Comparison of ENCODE assay signal across 11 cellular contexts in the genomic region with DNA sequence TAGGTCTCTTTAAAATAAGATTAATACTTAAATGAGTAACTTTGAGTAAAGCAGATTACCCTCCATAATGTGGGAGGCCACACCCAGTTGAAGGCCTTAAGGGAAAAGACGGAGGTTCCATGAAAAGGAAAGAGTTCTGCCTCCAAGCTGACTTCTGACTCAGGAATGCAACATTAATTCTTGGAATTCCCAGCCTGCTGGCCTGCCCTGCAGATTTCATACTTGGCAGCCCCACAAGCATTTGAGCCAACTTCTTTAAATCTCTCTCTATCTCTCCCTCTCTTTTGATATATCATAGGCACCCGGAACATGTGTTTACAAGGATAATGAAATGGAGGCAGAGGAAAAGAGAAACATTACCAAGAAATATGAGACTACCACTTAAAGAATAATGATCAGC.
DNase-seq lines count a peak whose midpoint lies in the region; ATAC-seq lines count a peak whose summit lies in the region.
"Had no signal": no experiment of that assay in that cellular context is flagged by ENCODE, and none has a peak within 500 bp of the region (broad histone marks: within the 10 kb centered on the region; RNA-seq: fewer than 3 reads in every experiment).

No MANE protein-coding gene starts in this region.

- no peaks in the 10 kb centered on the region for H3K4me1 Mint-ChIP-seq in naive thymus-derived CD4-positive, alpha-beta T cell

- H3K36me3 ChIP-seq in mesodermal cell (ENCODE audit: control insufficient read depth, insufficient read depth, low read length), result no peaks in the 10 kb centered on the region
- H3K36me3 ChIP-seq in naive thymus-derived CD4-positive, alpha-beta T cell (ENCODE audit: control insufficient read depth in 2 of 3, insufficient read depth in 3 of 3, low read length in 3 of 3), result no peaks in the 10 kb centered on the region
- H3K36me3 ChIP-seq: ascending aorta, upper lobe of left lung, WERI-Rb-1 had no signal

- peak overlapping the region; percentile 81 for H3K27ac ChIP-seq in mesodermal cell (ENCODE audit: low read depth, low read length, severe bottlenecking)
- no peak overlapping the region for H3K27ac ChIP-seq in naive thymus-derived CD4-positive, alpha-beta T cell (ENCODE audit: low read depth, low read length)
- H3K27ac ChIP-seq: upper lobe of left lung, WERI-Rb-1 had no signal

- H3K36me3 Mint-ChIP-seq in naive thymus-derived CD4-positive, alpha-beta T cell, result no peaks in the 10 kb centered on the region

- peaks cover 19% of the 10 kb centered on the region for H3K4me1 ChIP-seq in mesodermal cell (ENCODE audit: control insufficient read depth, insufficient read depth, low read length, poor library complexity, severe bottlenecking)
- H3K4me1 ChIP-seq in naive thymus-derived CD4-positive, alpha-beta T cell (ENCODE audit: control insufficient read depth in 2 of 2, insufficient read depth in 2 of 2, low read length in 2 of 2), result no peaks in the 10 kb centered on the region
- H3K4me1 ChIP-seq: upper lobe of left lung had no signal

- intact Hi-C loops in naive thymus-derived CD4-positive, alpha-beta T cell (cut with micrococcal nuclease), result no loop called here

- H3K9me3 Mint-ChIP-seq in naive thymus-derived CD4-positive, alpha-beta T cell, result peaks cover 0 to 30% (median 8%) of the 10 kb centered on the region in 11 donors

- no peaks in the 10 kb centered on the region for H3K27me3 ChIP-seq in naive thymus-derived CD4-positive, alpha-beta T cell (ENCODE audit: control insufficient read depth in 2 of 2, insufficient read depth in 2 of 2, low read length in 2 of 2)
- H3K27me3 ChIP-seq: ascending aorta, upper lobe of left lung had no signal

- WGBS in mesodermal cell (ENCODE audit: insufficient coverage in 2 of 2), 2 experiments, result 22 to 57% methylated on average over 1 of the region's 2 CpGs

- POLR2A ChIA-PET in naive thymus-derived CD4-positive, alpha-beta T cell (lab: Charles Lee), result no interaction called here

- no peak overlapping the region for H3K4me3 ChIP-seq in mesodermal cell (ENCODE audit: extremely low read depth, insufficient read depth, low read length, poor library complexity, severe bottlenecking)
- no peak overlapping the region for H3K4me3 ChIP-seq in naive thymus-derived CD4-positive, alpha-beta T cell (ENCODE audit: low read length)
- H3K4me3 ChIP-seq: ascending aorta, upper lobe of left lung had no signal

- CTCF ChIA-PET in naive thymus-derived CD4-positive, alpha-beta T cell (lab: Charles Lee), result no interaction called here

- DNase-seq in AG20443 (ENCODE audit: low spot score), result peak; percentile 84
- peak; percentile 54 for DNase-seq in LoVo (ENCODE audit: low spot score)
- DNase-seq in dedifferentiated amniotic fluid mesenchymal stem cell (ENCODE audit: extremely low spot score), result peak; percentile 95
- no peak for DNase-seq in middle frontal gyrus (ENCODE audit: extremely low spot score, low spot score)
- DNase-seq in activated CD4-positive, alpha-beta T cell treated with anti-CD3 and anti-CD28 coated beads, Interleukin-2, amount 50 U/mL, for 4 hours, result no peak
- no peak for DNase-seq in naive thymus-derived CD4-positive, alpha-beta T cell
- DNase-seq: upper lobe of left lung, WERI-Rb-1 had no signal

- no peak overlapping the region for H3K27ac Mint-ChIP-seq in naive thymus-derived CD4-positive, alpha-beta T cell

- no peak for ATAC-seq in GM19452 (IDR thresholded peaks at IDR 0.05; ENCODE audit: unreplicated experiment)
- no peak for ATAC-seq in naive thymus-derived CD4-positive, alpha-beta T cell

- no peak overlapping the region for H3K4me3 Mint-ChIP-seq in naive thymus-derived CD4-positive, alpha-beta T cell

- H3K27me3 Mint-ChIP-seq in naive thymus-derived CD4-positive, alpha-beta T cell, result no peaks in the 10 kb centered on the region

- H3K9me3 ChIP-seq in mesodermal cell (ENCODE audit: control insufficient read depth, low read length), result peaks cover 4% of the 10 kb centered on the region
- no peaks in the 10 kb centered on the region for H3K9me3 ChIP-seq in naive thymus-derived CD4-positive, alpha-beta T cell (ENCODE audit: control insufficient read depth in 2 of 3, low read length in 3 of 3)
- H3K9me3 ChIP-seq: ascending aorta, upper lobe of left lung had no signal

Comparison
In these comparisons a context has a peak if more than half of its experiments do, and no peak if none do; other contexts are left out.
1. DNase-seq: peak in AG20443 (single experiment), LoVo (single experiment) and dedifferentiated amniotic fluid mesenchymal stem cell (single experiment); none in middle frontal gyrus (single experiment), activated CD4-positive, alpha-beta T cell treated with anti-CD3 and anti-CD28 coated beads, Interleukin-2, amount 50 U/mL, for 4 hours (0 of 2) and naive thymus-derived CD4-positive, alpha-beta T cell (0 of 9).